Comparison of ENCODE assay signal across 8 cellular contexts in the genomic region with DNA sequence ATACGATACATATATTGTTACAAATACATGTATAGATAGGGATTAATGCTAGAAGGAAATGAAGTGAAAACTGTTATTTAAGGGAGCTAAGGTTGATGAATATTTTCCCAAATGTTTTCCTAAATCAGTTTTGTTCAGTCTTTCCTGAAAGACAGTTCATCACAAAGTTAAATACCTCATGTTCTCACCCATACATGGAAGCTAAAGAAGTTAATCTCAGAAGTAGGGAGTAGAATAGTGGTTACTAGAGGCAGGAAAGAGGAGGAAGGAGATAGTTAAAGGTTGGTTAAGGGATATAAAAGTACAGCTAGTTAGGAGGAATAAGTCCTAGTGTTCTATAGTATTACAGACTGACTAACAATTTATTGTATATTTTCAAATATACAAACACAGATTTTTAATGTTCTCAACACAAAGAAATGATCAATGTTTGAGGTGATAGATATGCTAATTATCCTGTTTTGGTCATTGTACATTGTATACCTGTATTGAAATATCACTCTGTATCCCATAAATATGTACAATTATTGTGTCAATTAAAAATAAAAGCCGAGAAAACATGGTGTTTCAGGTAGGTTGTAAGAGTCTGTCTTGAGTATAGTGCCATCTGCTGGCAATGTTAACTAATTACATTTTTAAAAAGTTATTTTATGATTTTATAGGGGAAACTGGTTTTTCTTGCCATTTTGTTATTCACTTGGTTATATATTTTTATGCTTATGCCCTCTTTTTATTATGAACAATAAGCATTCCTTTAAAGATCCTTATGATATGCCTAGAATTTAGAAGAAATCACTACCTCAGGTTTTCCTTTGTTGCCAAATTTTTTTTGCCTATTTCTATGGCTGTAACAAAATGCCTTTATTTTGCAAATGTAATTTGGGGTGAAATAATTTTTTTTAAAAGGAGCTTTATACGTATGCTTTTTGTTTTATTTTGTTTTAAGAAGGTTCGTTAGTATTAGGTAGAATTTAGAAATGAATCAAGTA. TPM values are rescaled to one million over a fixed set of nuclear protein-coding genes. Genes with fewer than 3 reads are reported as not detected.
DNase-seq lines count a peak whose midpoint lies in the region; ATAC-seq and TF ChIP-seq lines count a peak whose summit lies in the region.

No MANE protein-coding gene starts in this region.

- H3K27me3 ChIP-seq in uterus: no peaks in the 10 kb centered on the region

- H3K9me3 Mint-ChIP-seq in natural killer cell (no peaks in the 10 kb centered on the region), WTC11 (peaks cover 18% of the 10 kb centered on the region)
- no peaks in the 10 kb centered on the region for H3K9me3 Mint-ChIP-seq in natural killer cell treated with Interleukin-12 subunit alpha and Interleukin-12 subunit beta and Interleukin-15 and Interleukin-18, amount 100 ng/mL, for 72 hours

- TF ChIP-seq POLR2A in NB4 (IDR thresholded peaks at IDR 0.05; ENCODE audit: extremely low read depth, insufficient read length): no peak
- no peak for TF ChIP-seq POLR2A in uterus (IDR thresholded peaks at IDR 0.05)
- no peak for TF ChIP-seq POLR2A in GM18505 (IDR thresholded peaks at IDR 0.05; ENCODE audit: borderline replicate concordance, extremely low read depth, insufficient read depth, insufficient read length)

- intact Hi-C loops in natural killer cell (cut with micrococcal nuclease): loop anchor here (1.0 kb wide), 1 partner anchor 170 kb away; no protein-coding TSS in a partner anchor
- intact Hi-C loops in uterus (cut with DNase I; ENCODE audit: low total_unique reads): loop anchor here (5.0 kb wide), 1 partner anchor 169 kb away; no protein-coding TSS in a partner anchor

- H3K27ac ChIP-seq in uterus: peak overlapping the region; percentile 19 to 54

- POLR2A ChIA-PET in WTC11 (lab: Charles Lee): no interaction called here

- H3K27me3 Mint-ChIP-seq in natural killer cell (ENCODE audit: low read depth in 2 of 2) (no peaks in the 10 kb centered on the region), WTC11 (ENCODE audit: low read depth) (no peaks in the 10 kb centered on the region)
- H3K27me3 Mint-ChIP-seq in natural killer cell treated with Interleukin-12 subunit alpha and Interleukin-12 subunit beta and Interleukin-15 and Interleukin-18, amount 100 ng/mL, for 72 hours: no peaks in the 10 kb centered on the region

- H3K4me3 ChIP-seq in NB4 (ENCODE audit: low read depth, low read length): no peak overlapping the region
- no peak overlapping the region for H3K4me3 ChIP-seq in uterus

- H3K36me3 Mint-ChIP-seq in natural killer cell: no peaks in the 10 kb centered on the region
- H3K36me3 Mint-ChIP-seq in natural killer cell treated with Interleukin-12 subunit alpha and Interleukin-12 subunit beta and Interleukin-15 and Interleukin-18, amount 100 ng/mL, for 72 hours: no peaks in the 10 kb centered on the region
- H3K36me3 Mint-ChIP-seq in WTC11: peaks cover 10% of the 10 kb centered on the region

- TF ChIP-seq CTCF in natural killer cell (IDR thresholded peaks at IDR 0.05) (peak; percentile 89), NB4 (IDR thresholded peaks at IDR 0.05; ENCODE audit: low read depth, low read length) (no peak), WTC11 (IDR thresholded peaks at IDR 0.05) (peak; percentile 48), uterus (IDR thresholded peaks at IDR 0.05) (peak; percentile 62 to 75 (median 70))

- H3K36me3 ChIP-seq in uterus: no peaks in the 10 kb centered on the region

- H3K4me3 Mint-ChIP-seq in natural killer cell (no peak overlapping the region), WTC11 (no peak overlapping the region)
- H3K4me3 Mint-ChIP-seq in natural killer cell treated with Interleukin-12 subunit alpha and Interleukin-12 subunit beta and Interleukin-15 and Interleukin-18, amount 100 ng/mL, for 72 hours: no peak overlapping the region

- H3K4me1 ChIP-seq in uterus: no peaks in the 10 kb centered on the region

- H3K4me1 Mint-ChIP-seq in natural killer cell (peaks cover 18 to 29% of the 10 kb centered on the region in 2 donors), WTC11 (peaks cover 14% of the 10 kb centered on the region)
- H3K4me1 Mint-ChIP-seq in natural killer cell treated with Interleukin-12 subunit alpha and Interleukin-12 subunit beta and Interleukin-15 and Interleukin-18, amount 100 ng/mL, for 72 hours (ENCODE audit: low read depth in 2 of 2): peaks cover 12 to 14% of the 10 kb centered on the region in 2 donors

- CTCF ChIA-PET in WTC11 (lab: Charles Lee): interaction anchor here (0.8 to 2.0 kb wide), 5 partner anchors 22 to 169 kb away, joined by 3 to 14 read pairs (median 3); no protein-coding TSS in a partner anchor

- DNase-seq in natural killer cell: no peak
- DNase-seq in natural killer cell treated with Interleukin-12 subunit alpha and Interleukin-12 subunit beta and Interleukin-15 and Interleukin-18, amount 100 ng/mL, for 72 hours (ENCODE audit: low spot score): no peak
- peak; percentile 44 for DNase-seq in NB4 (ENCODE audit: low read depth)
- DNase-seq in WTC11 (ENCODE audit: low spot score): no peak
- peak; percentile 17 for DNase-seq in iPS-NIHi11 (ENCODE audit: low spot score)
- DNase-seq in uterus: no peak
- DNase-seq in islet precursor cell: no peak

- H3K27ac Mint-ChIP-seq in natural killer cell: peak overlapping the region in 1 of 2 donors; percentile 45
- no peak overlapping the region for H3K27ac Mint-ChIP-seq in natural killer cell treated with Interleukin-12 subunit alpha and Interleukin-12 subunit beta and Interleukin-15 and Interleukin-18, amount 100 ng/mL, for 72 hours
- no peak overlapping the region for H3K27ac Mint-ChIP-seq in WTC11

- ATAC-seq in natural killer cell (peak in 2 of 3 donors; percentile 36 to 50), WTC11 (no peak), GM18505 (IDR thresholded peaks at IDR 0.05; ENCODE audit: unreplicated experiment) (no peak)
- ATAC-seq in natural killer cell treated with Interleukin-12 subunit alpha and Interleukin-12 subunit beta and Interleukin-15 and Interleukin-18, amount 100 ng/mL, for 72 hours: no peak

- no peaks in the 10 kb centered on the region for H3K9me3 ChIP-seq in uterus

TF ChIP-seq in WTC11, 78 proteins besides CTCF, POLR2A, EP300 and RAD21 (continues in another document):
- TF ChIP-seq TEAD4 (CRISPR knock-in tag; IDR thresholded peaks at IDR 0.05): no peak
- TF ChIP-seq CREM (CRISPR knock-in tag; IDR thresholded peaks at IDR 0.05): no peak
- TF ChIP-seq EMX1 (CRISPR knock-in tag; IDR thresholded peaks at IDR 0.05): no peak
- no peak for TF ChIP-seq TEAD1 (CRISPR knock-in tag; IDR thresholded peaks at IDR 0.05)
- TF ChIP-seq, protein P1, sequence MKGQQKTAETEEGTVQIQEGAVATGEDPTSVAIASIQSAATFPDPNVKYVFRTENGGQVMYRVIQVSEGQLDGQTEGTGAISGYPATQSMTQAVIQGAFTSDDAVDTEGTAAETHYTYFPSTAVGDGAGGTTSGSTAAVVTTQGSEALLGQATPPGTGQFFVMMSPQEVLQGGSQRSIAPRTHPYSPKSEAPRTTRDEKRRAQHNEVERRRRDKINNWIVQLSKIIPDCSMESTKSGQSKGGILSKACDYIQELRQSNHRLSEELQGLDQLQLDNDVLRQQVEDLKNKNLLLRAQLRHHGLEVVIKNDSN (CRISPR knock-in tag; IDR thresholded peaks at IDR 0.05): no peak
- no peak for TF ChIP-seq CREB1 (CRISPR knock-in tag; IDR thresholded peaks at IDR 0.05)
- no peak for TF ChIP-seq FOXJ3 (CRISPR knock-in tag; IDR thresholded peaks at IDR 0.05; ENCODE audit: borderline replicate concordance)
- no peak for TF ChIP-seq ZNF416 (CRISPR knock-in tag; IDR thresholded peaks at IDR 0.05)
- no peak for TF ChIP-seq KAT7 (CRISPR knock-in tag; IDR thresholded peaks at IDR 0.05; ENCODE audit: borderline replicate concordance)
- TF ChIP-seq HMGA2 (CRISPR knock-in tag; IDR thresholded peaks at IDR 0.05): no peak
- TF ChIP-seq NFATC4 (CRISPR knock-in tag; IDR thresholded peaks at IDR 0.05): no peak
- TF ChIP-seq, protein P2, sequence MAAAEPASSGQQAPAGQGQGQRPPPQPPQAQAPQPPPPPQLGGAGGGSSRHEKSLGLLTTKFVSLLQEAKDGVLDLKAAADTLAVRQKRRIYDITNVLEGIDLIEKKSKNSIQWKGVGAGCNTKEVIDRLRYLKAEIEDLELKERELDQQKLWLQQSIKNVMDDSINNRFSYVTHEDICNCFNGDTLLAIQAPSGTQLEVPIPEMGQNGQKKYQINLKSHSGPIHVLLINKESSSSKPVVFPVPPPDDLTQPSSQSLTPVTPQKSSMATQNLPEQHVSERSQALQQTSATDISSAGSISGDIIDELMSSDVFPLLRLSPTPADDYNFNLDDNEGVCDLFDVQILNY (CRISPR knock-in tag; IDR thresholded peaks at IDR 0.05): no peak
- no peak for TF ChIP-seq ZNF423 (CRISPR knock-in tag; IDR thresholded peaks at IDR 0.05)
- TF ChIP-seq, protein P3, sequence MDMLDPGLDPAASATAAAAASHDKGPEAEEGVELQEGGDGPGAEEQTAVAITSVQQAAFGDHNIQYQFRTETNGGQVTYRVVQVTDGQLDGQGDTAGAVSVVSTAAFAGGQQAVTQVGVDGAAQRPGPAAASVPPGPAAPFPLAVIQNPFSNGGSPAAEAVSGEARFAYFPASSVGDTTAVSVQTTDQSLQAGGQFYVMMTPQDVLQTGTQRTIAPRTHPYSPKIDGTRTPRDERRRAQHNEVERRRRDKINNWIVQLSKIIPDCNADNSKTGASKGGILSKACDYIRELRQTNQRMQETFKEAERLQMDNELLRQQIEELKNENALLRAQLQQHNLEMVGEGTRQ (CRISPR knock-in tag; IDR thresholded peaks at IDR 0.05): no peak
- TF ChIP-seq, protein P4, sequence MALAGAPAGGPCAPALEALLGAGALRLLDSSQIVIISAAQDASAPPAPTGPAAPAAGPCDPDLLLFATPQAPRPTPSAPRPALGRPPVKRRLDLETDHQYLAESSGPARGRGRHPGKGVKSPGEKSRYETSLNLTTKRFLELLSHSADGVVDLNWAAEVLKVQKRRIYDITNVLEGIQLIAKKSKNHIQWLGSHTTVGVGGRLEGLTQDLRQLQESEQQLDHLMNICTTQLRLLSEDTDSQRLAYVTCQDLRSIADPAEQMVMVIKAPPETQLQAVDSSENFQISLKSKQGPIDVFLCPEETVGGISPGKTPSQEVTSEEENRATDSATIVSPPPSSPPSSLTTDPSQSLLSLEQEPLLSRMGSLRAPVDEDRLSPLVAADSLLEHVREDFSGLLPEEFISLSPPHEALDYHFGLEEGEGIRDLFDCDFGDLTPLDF (CRISPR knock-in tag; IDR thresholded peaks at IDR 0.05): no peak
- TF ChIP-seq FOXP1 (CRISPR knock-in tag; IDR thresholded peaks at IDR 0.05; ENCODE audit: borderline replicate concordance): no peak

RNA-seq across cellular contexts. Expression of a gene that starts 26.9 kb away (rescaled TPM):
- total RNA-seq in natural killer cell (10 to 100 TPM; 55.2 to 63.9 (median 58.4) TPM), WTC11 (2021) (30.7 to 36.9 TPM (median 30.7 TPM) in 3 replicates), uterus (100 to 1,000 TPM in 2 of 4 donors, 10 to 100 TPM in 2; 48.5 to 365 (median 102) TPM)
- 10 to 100 TPM; 39.9 to 49.7 TPM for total RNA-seq in natural killer cell treated with Interleukin-12 subunit alpha and Interleukin-12 subunit beta and Interleukin-15 and Interleukin-18, amount 100 ng/mL, for 72 hours

Comparison
In these comparisons a context has a peak if more than half of its experiments do, and no peak if none do; other contexts are left out.
1. ATAC-seq: peak in natural killer cell (2 of 3); none in natural killer cell treated with Interleukin-12 subunit alpha and Interleukin-12 subunit beta and Interleukin-15 and Interleukin-18, amount 100 ng/mL, for 72 hours (0 of 2), WTC11 (single experiment) and GM18505 (single experiment).
2. DNase-seq: peak in NB4 (single experiment) and iPS-NIHi11 (single experiment); none in natural killer cell (single experiment), natural killer cell treated with Interleukin-12 subunit alpha and Interleukin-12 subunit beta and Interleukin-15 and Interleukin-18, amount 100 ng/mL, for 72 hours (single experiment), WTC11 (single experiment), uterus (0 of 2) and islet precursor cell (single experiment).